In the genomic region with DNA sequence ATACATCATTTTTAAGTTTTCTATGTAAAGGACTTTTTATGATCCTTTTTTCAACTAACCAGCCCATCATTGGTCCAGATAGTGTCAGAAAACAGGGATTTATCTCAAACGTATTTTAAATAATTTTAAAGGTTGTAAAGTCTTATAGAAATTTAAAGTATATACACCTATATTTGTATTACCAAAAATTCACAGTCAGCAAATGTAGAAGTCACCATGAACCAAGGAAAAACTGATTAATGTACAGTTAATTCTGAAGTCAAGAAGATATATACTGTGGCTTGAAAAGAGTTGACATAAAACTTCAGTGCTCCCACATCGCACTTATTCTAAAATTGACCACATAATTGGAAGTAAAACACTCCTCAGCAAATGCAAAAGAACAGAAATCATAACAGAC, we compare ENCODE assay signal across 2 cellular contexts.
TF ChIP-seq lines count a peak whose summit lies in the region.

No MANE protein-coding gene starts in this region.

TF ChIP-seq in HepG2, 621 proteins besides CTCF, POLR2A, EP300 and RAD21:
- TF ChIP-seq ZNF496 (CRISPR knock-in tag; IDR thresholded peaks at IDR 0.05; ENCODE audit: insufficient replicate concordance) = no peak
- TF ChIP-seq MAFK (conservative IDR thresholded peaks at IDR 0.05 in 1 of 2, IDR thresholded peaks at IDR 0.05 in 1 of 2; ENCODE audit: low read length in 2 of 2) = peak; percentile 59 to 89
- no peak for TF ChIP-seq ZNF891 (CRISPR knock-in tag; IDR thresholded peaks at IDR 0.05)
- no peak for TF ChIP-seq ZNF589 (CRISPR knock-in tag; conservative IDR thresholded peaks at IDR 0.05)
- peak; percentile 77 for TF ChIP-seq MAFF (IDR thresholded peaks at IDR 0.05; ENCODE audit: low read depth, low read length)

TF ChIP-seq in SK-N-SH, 30 proteins besides CTCF, POLR2A, EP300 and RAD21:
- TF ChIP-seq YY1 (IDR thresholded peaks at IDR 0.05; ENCODE audit: low read depth) = no peak
- TF ChIP-seq FOSL2 (IDR thresholded peaks at IDR 0.05; ENCODE audit: borderline replicate concordance, low read depth) = no peak
- TF ChIP-seq SMC3 (IDR thresholded peaks at IDR 0.05; ENCODE audit: low read depth, low read length) = no peak
- TF ChIP-seq CHD2 (IDR thresholded peaks at IDR 0.05; ENCODE audit: low read length, partially characterized antibody) = no peak
- no peak for TF ChIP-seq TEAD4 (IDR thresholded peaks at IDR 0.05; ENCODE audit: borderline replicate concordance, insufficient read depth)
- TF ChIP-seq FOXJ3 (CRISPR knock-in tag; IDR thresholded peaks at IDR 0.05) = no peak
- TF ChIP-seq, protein P1, sequence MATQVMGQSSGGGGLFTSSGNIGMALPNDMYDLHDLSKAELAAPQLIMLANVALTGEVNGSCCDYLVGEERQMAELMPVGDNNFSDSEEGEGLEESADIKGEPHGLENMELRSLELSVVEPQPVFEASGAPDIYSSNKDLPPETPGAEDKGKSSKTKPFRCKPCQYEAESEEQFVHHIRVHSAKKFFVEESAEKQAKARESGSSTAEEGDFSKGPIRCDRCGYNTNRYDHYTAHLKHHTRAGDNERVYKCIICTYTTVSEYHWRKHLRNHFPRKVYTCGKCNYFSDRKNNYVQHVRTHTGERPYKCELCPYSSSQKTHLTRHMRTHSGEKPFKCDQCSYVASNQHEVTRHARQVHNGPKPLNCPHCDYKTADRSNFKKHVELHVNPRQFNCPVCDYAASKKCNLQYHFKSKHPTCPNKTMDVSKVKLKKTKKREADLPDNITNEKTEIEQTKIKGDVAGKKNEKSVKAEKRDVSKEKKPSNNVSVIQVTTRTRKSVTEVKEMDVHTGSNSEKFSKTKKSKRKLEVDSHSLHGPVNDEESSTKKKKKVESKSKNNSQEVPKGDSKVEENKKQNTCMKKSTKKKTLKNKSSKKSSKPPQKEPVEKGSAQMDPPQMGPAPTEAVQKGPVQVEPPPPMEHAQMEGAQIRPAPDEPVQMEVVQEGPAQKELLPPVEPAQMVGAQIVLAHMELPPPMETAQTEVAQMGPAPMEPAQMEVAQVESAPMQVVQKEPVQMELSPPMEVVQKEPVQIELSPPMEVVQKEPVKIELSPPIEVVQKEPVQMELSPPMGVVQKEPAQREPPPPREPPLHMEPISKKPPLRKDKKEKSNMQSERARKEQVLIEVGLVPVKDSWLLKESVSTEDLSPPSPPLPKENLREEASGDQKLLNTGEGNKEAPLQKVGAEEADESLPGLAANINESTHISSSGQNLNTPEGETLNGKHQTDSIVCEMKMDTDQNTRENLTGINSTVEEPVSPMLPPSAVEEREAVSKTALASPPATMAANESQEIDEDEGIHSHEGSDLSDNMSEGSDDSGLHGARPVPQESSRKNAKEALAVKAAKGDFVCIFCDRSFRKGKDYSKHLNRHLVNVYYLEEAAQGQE (IDR thresholded peaks at IDR 0.05; ENCODE audit: low read depth, low read length) = no peak
- TF ChIP-seq RFX5 (IDR thresholded peaks at IDR 0.05; ENCODE audit: low read length) = no peak
- no peak for TF ChIP-seq SIN3A (IDR thresholded peaks at IDR 0.05; ENCODE audit: borderline replicate concordance, low read depth, low read length)
- TF ChIP-seq NRF1 (IDR thresholded peaks at IDR 0.05; ENCODE audit: low read depth, low read length) = no peak
- no peak for TF ChIP-seq MEF2A (IDR thresholded peaks at IDR 0.05; ENCODE audit: borderline replicate concordance, low read depth)
- TF ChIP-seq MAX (IDR thresholded peaks at IDR 0.05; ENCODE audit: low read depth) = no peak
- no peak for TF ChIP-seq USF1 (IDR thresholded peaks at IDR 0.05; ENCODE audit: borderline replicate concordance, low read depth)
- TF ChIP-seq ELF1 (IDR thresholded peaks at IDR 0.05) = no peak
- TF ChIP-seq RCOR1 (IDR thresholded peaks at IDR 0.05; ENCODE audit: low read length) = no peak
